In genomic region chr12:57518176-57518919, GRCh38 we compare ENCODE assay signal across 8 cellular contexts. TPM values are rescaled to one million over a fixed set of nuclear protein-coding genes. Genes with fewer than 3 reads are reported as not detected.
DNase-seq lines count a peak whose midpoint lies in the region; ATAC-seq and TF ChIP-seq lines count a peak whose summit lies in the region.

No MANE protein-coding gene starts in this region.

- peak overlapping the region; percentile 94 to 98 for H3K27ac ChIP-seq in ascending aorta
- H3K27ac ChIP-seq in liver (ENCODE audit: low read depth in 1 of 2, low read length in 2 of 2): peak overlapping the region; percentile 25 to 94
- H3K27ac ChIP-seq in tibial artery: peak overlapping the region; percentile 92 to 100

- H3K9me3 ChIP-seq in ascending aorta (no peaks in the 10 kb centered on the region), liver (ENCODE audit: control insufficient read depth in 4 of 4, low read length in 3 of 4) (no peaks in the 10 kb centered on the region), tibial artery (no peaks in the 10 kb centered on the region)

- H3K27me3 Mint-ChIP-seq in activated T-cell treated with anti-CD3 and anti-CD28 coated beads, Interleukin-2, amount 50 U/mL, for 72 hours (ENCODE audit: low read depth): no peaks in the 10 kb centered on the region

- 48% methylated on average over 8 of the region's 8 CpGs for WGBS in liver

- no peaks in the 10 kb centered on the region for H3K27me3 ChIP-seq in ascending aorta
- H3K27me3 ChIP-seq in liver (ENCODE audit: control insufficient read depth in 4 of 4, insufficient read depth in 4 of 4, low read length in 3 of 4): no peaks in the 10 kb centered on the region
- H3K27me3 ChIP-seq in tibial artery: no peaks in the 10 kb centered on the region

- DNase-seq in activated T-cell treated with anti-CD3 and anti-CD28 coated beads, Interleukin-2, amount 50 U/mL, for 72 hours: no peak
- DNase-seq in activated T-cell treated with anti-CD3 and anti-CD28 coated beads, Interleukin-2, amount 50 U/mL, for 48 hours: no peak
- no peak for DNase-seq in ascending aorta (ENCODE audit: low spot score in 2 of 2)
- no peak for DNase-seq in tibial artery
- DNase-seq in DMS153 (lab: John Stamatoyannopoulos, UW): no peak
- no peak for DNase-seq in HUDEP-2 (lab: John Stamatoyannopoulos, UW; ENCODE audit: unreplicated experiment in 76 of 76)

- ATAC-seq in activated T-cell treated with anti-CD3 and anti-CD28 coated beads, Interleukin-2, amount 50 U/mL, for 72 hours (replicated peaks in 1 of 2): no peak
- ATAC-seq in GM21447 (IDR thresholded peaks at IDR 0.05; ENCODE audit: unreplicated experiment): no peak

- H3K4me1 ChIP-seq in ascending aorta (peaks cover 20 to 37% of the 10 kb centered on the region in 2 donors), liver (ENCODE audit: control insufficient read depth in 4 of 4, insufficient read depth in 4 of 4, low read length in 3 of 4) (peaks cover 4 to 41% (median 20%) of the 10 kb centered on the region in 4 donors), tibial artery (peaks cover 4 to 46% (median 40%) of the 10 kb centered on the region in 4 donors)

- peak overlapping the region; percentile 89 to 98 for H3K4me3 Mint-ChIP-seq in activated T-cell treated with anti-CD3 and anti-CD28 coated beads, Interleukin-2, amount 50 U/mL, for 72 hours

- H3K36me3 Mint-ChIP-seq in activated T-cell treated with anti-CD3 and anti-CD28 coated beads, Interleukin-2, amount 50 U/mL, for 72 hours (ENCODE audit: insufficient read depth in 2 of 2): peaks cover 22 to 41% of the 10 kb centered on the region in 2 donors

- H3K4me1 Mint-ChIP-seq in activated T-cell treated with anti-CD3 and anti-CD28 coated beads, Interleukin-2, amount 50 U/mL, for 72 hours (ENCODE audit: low read depth): peaks cover 41% of the 10 kb centered on the region

- TF ChIP-seq CTCF in ascending aorta (IDR thresholded peaks at IDR 0.05) (no peak), liver (IDR thresholded peaks at IDR 0.05; ENCODE audit: low read depth, low read length, missing input control) (no peak), tibial artery (IDR thresholded peaks at IDR 0.05) (no peak)

- H3K4me3 ChIP-seq in ascending aorta: peak overlapping the region; percentile 73 to 91
- peak overlapping the region in 2 of 3 donors; percentile 2 to 88 for H3K4me3 ChIP-seq in liver (ENCODE audit: low read depth in 1 of 3, low read length in 3 of 3)
- H3K4me3 ChIP-seq in tibial artery: peak overlapping the region; percentile 65 to 91

- no peaks in the 10 kb centered on the region for H3K9me3 Mint-ChIP-seq in activated T-cell treated with anti-CD3 and anti-CD28 coated beads, Interleukin-2, amount 50 U/mL, for 72 hours

- TF ChIP-seq RAD21 in liver (IDR thresholded peaks at IDR 0.05): no peak

- peak overlapping the region; percentile 99 for H3K27ac Mint-ChIP-seq in activated T-cell treated with anti-CD3 and anti-CD28 coated beads, Interleukin-2, amount 50 U/mL, for 72 hours

- no peak overlapping the region for H3K9ac ChIP-seq in liver (ENCODE audit: low read depth in 1 of 2, low read length in 2 of 2)

- H3K36me3 ChIP-seq in ascending aorta: peaks cover 37 to 42% of the 10 kb centered on the region in 2 donors
- H3K36me3 ChIP-seq in liver (ENCODE audit: control insufficient read depth in 4 of 4, insufficient read depth in 3 of 4, low read depth in 1 of 4, low read length in 3 of 4): peaks cover 3 to 37% (median 35%) of the 10 kb centered on the region in 4 donors
- H3K36me3 ChIP-seq in tibial artery: peaks cover 34 to 46% (median 43%) of the 10 kb centered on the region in 3 donors

- intact Hi-C loops in ascending aorta (cut with DNase I) (no loop called here), tibial artery (cut with DNase I; ENCODE audit: low total_unique reads) (no loop called here)

TF ChIP-seq in liver, 16 proteins besides CTCF, POLR2A, EP300 and RAD21:
- TF ChIP-seq FOXA1 (IDR thresholded peaks at IDR 0.05) (no peak), NR2F2 (IDR thresholded peaks at IDR 0.05) (no peak), EGR1 (IDR thresholded peaks at IDR 0.05; ENCODE audit: low read depth in 2 of 2) (no peak), HNF4A (conservative IDR thresholded peaks at IDR 0.05) (no peak), HNF4G (IDR thresholded peaks at IDR 0.05) (no peak), YY1 (IDR thresholded peaks at IDR 0.05) (no peak), FOXA2 (IDR thresholded peaks at IDR 0.05) (no peak), TAF1 (conservative IDR thresholded peaks at IDR 0.05) (no peak), REST (IDR thresholded peaks at IDR 0.05) (no peak), ZBTB33 (IDR thresholded peaks at IDR 0.05) (no peak), MAX (IDR thresholded peaks at IDR 0.05) (no peak), SP1 (IDR thresholded peaks at IDR 0.05) (no peak)
TF ChIP-seq in liver: peak in this region for 0.

RNA-seq across cellular contexts. Expression of gene DDIT3, which starts 2.0 kb away (rescaled TPM):
- 10 to 100 TPM; 64.6 to 71.7 TPM for total RNA-seq in activated T-cell treated with anti-CD3 and anti-CD28 coated beads, Interleukin-2, amount 50 U/mL, for 72 hours
- total RNA-seq in ascending aorta (0.64 TPM), liver (10 to 100 TPM in 1 of 2 donors, 1 to 10 TPM in 1; 4.7 to 12.6 TPM)
- 10 to 100 TPM; 19.9 to 30.2 TPM for polyA plus RNA-seq in liver

RNA-seq across cellular contexts. Expression of gene MBD6, which starts 4.3 kb away (rescaled TPM):
- total RNA-seq in activated T-cell treated with anti-CD3 and anti-CD28 coated beads, Interleukin-2, amount 50 U/mL, for 72 hours: 100 to 1,000 TPM; 131 to 148 TPM
- total RNA-seq in ascending aorta: 48.5 TPM
- total RNA-seq in liver: 10 to 100 TPM in 1 of 2 donors, 1 to 10 TPM in 1; 9.9 to 20.2 TPM
- 10 to 100 TPM; 14.7 to 15.1 TPM for polyA plus RNA-seq in liver

RNA-seq across cellular contexts. Expression of gene DCTN2, which starts 28.6 kb away (rescaled TPM):
- 10 to 100 TPM; 94.9 to 99.0 TPM for total RNA-seq in activated T-cell treated with anti-CD3 and anti-CD28 coated beads, Interleukin-2, amount 50 U/mL, for 72 hours
- total RNA-seq in ascending aorta (116 TPM), liver (10 to 100 TPM; 28.5 to 33.2 TPM)
- 10 to 100 TPM; 29.2 to 66.6 TPM for polyA plus RNA-seq in liver

RNA-seq across cellular contexts. Expression of gene MARS1, which starts 30.5 kb away (rescaled TPM):
- total RNA-seq in activated T-cell treated with anti-CD3 and anti-CD28 coated beads, Interleukin-2, amount 50 U/mL, for 72 hours: 100 to 1,000 TPM; 575 to 653 TPM
- total RNA-seq in ascending aorta (78.0 TPM), liver (10 to 100 TPM; 45.0 to 83.3 TPM)
- 10 to 100 TPM; 43.9 to 66.9 TPM for polyA plus RNA-seq in liver

RNA-seq across cellular contexts. Expression of gene KIF5A, which starts 31.5 kb away (rescaled TPM):
- 1 to 10 TPM; 3.2 to 5.9 TPM for total RNA-seq in activated T-cell treated with anti-CD3 and anti-CD28 coated beads, Interleukin-2, amount 50 U/mL, for 72 hours
- total RNA-seq in ascending aorta (not detected), liver (under 1 TPM in 1 of 2 donors, not detected in 1; 0.42 TPM)
- under 1 TPM in 1 of 2 donors, not detected in 1; 0.01 TPM for polyA plus RNA-seq in liver

Comparison
In these comparisons a context has a peak if more than half of its experiments do, and no peak if none do; other contexts are left out.
1. RNA of gene DDIT3, which starts 2.0 kb away (total RNA-seq): 64.6 to 71.7 TPM in activated T-cell treated with anti-CD3 and anti-CD28 coated beads, Interleukin-2, amount 50 U/mL, for 72 hours; 4.7 to 12.6 TPM in liver and 0.64 TPM in ascending aorta (single experiment); every median in the first group is over 4 times any median in the second.
2. Peak in every context shown above with its lines, with median percentiles within 50 percentile points of each other: H3K27ac ChIP-seq and H3K4me3 ChIP-seq.